18 cellular contexts compared by ENCODE assay signal in the genomic region with DNA sequence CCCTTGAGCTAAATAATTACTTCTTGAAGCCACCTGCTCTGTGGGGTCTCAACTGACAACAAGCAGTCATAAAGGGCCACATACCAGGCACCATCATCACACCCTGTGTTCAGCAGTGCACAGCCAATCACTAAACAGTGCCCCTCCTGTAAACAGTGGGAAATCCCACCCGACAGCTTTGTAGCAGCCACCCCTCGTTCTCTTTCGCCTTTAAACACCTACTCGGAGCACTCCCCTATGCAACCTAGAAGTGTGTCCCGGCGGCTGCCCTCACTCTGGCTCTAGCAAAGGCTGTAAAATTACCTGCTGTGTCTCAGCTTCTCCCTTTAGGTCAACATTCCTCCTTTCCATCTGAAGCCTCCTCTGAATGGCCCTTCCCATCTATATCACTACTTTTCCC.
"Had no signal": no experiment of that assay in that cellular context is flagged by ENCODE, and none has a peak within 500 bp of the region (broad histone marks: within the 10 kb centered on the region; RNA-seq: fewer than 3 reads in every experiment).

No MANE protein-coding gene starts in this region.

- H3K4me3 Mint-ChIP-seq: activated CD4-positive, alpha-beta T cell treated with anti-CD3 and anti-CD28 coated beads for 36 hours; activated CD8-positive, alpha-beta T cell treated with anti-CD3 and anti-CD28 coated beads, Interleukin-2, amount 10 ng/mL, durations not matched to agents 7 days and 5 days; activated naive CD4-positive, alpha-beta T cell treated with anti-CD3 and anti-CD28 coated beads, Interleukin-2, amount 10 ng/mL, durations not matched to agents 7 days and 5 days; effector memory CD8-positive, alpha-beta T cell; naive B cell; T-helper 17 cell had no signal

- H3K27me3 Mint-ChIP-seq: T-helper 17 cell had no signal

- H3K9me3 ChIP-seq: gastrocnemius medialis, heart right ventricle, suprapubic skin, upper lobe of left lung had no signal

- ATAC-seq: activated CD4-positive, alpha-beta T cell treated with anti-CD3 and anti-CD28 coated beads for 36 hours; activated CD8-positive, alpha-beta T cell treated with anti-CD3 and anti-CD28 coated beads, Interleukin-2, amount 10 ng/mL, durations not matched to agents 7 days and 5 days; effector memory CD8-positive, alpha-beta T cell; gastrocnemius medialis; heart right ventricle; left colon; stimulated activated naive CD8-positive, alpha-beta T cell treated with anti-CD3 and anti-CD28 coated beads, Interleukin-15, Interleukin-2, amounts not matched to agents 100 U/mL and 50 U/mL, for 24 hours; T-helper 17 cell had no signal

- H3K27ac Mint-ChIP-seq: activated CD4-positive, alpha-beta T cell treated with anti-CD3 and anti-CD28 coated beads for 36 hours; activated CD8-positive, alpha-beta T cell treated with anti-CD3 and anti-CD28 coated beads, Interleukin-2, amount 10 ng/mL, durations not matched to agents 7 days and 5 days; activated naive CD4-positive, alpha-beta T cell treated with anti-CD3 and anti-CD28 coated beads, Interleukin-2, amount 10 ng/mL, durations not matched to agents 7 days and 5 days; effector memory CD8-positive, alpha-beta T cell; T-helper 17 cell had no signal

- H3K27me3 ChIP-seq: gastrocnemius medialis, suprapubic skin, upper lobe of left lung had no signal

- H3K36me3 Mint-ChIP-seq: activated naive CD4-positive, alpha-beta T cell treated with anti-CD3 and anti-CD28 coated beads, Interleukin-2, amount 10 ng/mL, durations not matched to agents 7 days and 5 days; naive B cell had no signal

- H3K4me1 Mint-ChIP-seq: activated CD4-positive, alpha-beta T cell treated with anti-CD3 and anti-CD28 coated beads for 36 hours; activated naive CD4-positive, alpha-beta T cell treated with anti-CD3 and anti-CD28 coated beads, Interleukin-2, amount 10 ng/mL, durations not matched to agents 7 days and 5 days; naive B cell; T-helper 17 cell had no signal

- H3K27ac ChIP-seq: gastrocnemius medialis, heart right ventricle, skin epidermis, suprapubic skin, upper lobe of left lung, WERI-Rb-1 had no signal

- DNase-seq: activated CD4-positive, alpha-beta T cell treated with anti-CD3 and anti-CD28 coated beads for 36 hours; activated CD8-positive, alpha-beta T cell treated with anti-CD3 and anti-CD28 coated beads, Interleukin-2, amount 10 ng/mL, durations not matched to agents 7 days and 5 days; activated naive CD4-positive, alpha-beta T cell treated with anti-CD3 and anti-CD28 coated beads, Interleukin-2, amount 10 ng/mL, durations not matched to agents 7 days and 5 days; activated T-cell treated with anti-CD3 and anti-CD28 coated beads for 4 hours; dermis blood vessel endothelial cell; effector memory CD8-positive, alpha-beta T cell; gastrocnemius medialis; heart right ventricle; mammary epithelial cell; naive B cell; stimulated activated CD4-positive, alpha-beta T cell treated with anti-CD3 and anti-CD28 coated beads, Interleukin-4, amount 100 ng/mL, for 24 hours; stimulated activated naive CD8-positive, alpha-beta T cell treated with anti-CD3 and anti-CD28 coated beads, Interleukin-15, Interleukin-2, amounts not matched to agents 100 U/mL and 50 U/mL, for 24 hours; T-helper 17 cell; WERI-Rb-1 had no signal

- H3K4me3 ChIP-seq: gastrocnemius medialis, heart right ventricle, skin epidermis, suprapubic skin, upper lobe of left lung had no signal

- H3K4me1 ChIP-seq: gastrocnemius medialis, heart right ventricle, suprapubic skin, upper lobe of left lung had no signal

- H3K36me3 ChIP-seq: gastrocnemius medialis, heart right ventricle, suprapubic skin, upper lobe of left lung, WERI-Rb-1 had no signal
